ENCODE assay signal across 14 cellular contexts in the genomic region with DNA sequence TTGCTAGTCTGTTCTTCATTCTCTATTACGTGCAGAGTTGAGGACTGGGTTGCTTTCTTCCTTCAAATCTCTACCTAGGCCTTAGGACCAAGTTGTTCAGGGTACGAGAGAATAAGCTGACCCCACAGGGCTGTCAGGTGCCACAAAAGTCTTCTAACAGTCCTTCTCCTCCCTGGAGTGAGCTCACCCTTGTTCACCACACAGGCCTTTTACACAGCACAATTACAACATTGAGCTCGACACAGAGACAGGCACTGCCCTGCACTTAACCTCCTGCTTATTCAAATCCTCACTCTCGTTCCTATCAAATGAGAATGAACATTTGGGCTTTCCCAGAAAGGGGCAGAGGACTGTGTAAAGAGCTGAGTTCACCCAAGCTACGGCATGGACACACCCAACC. TPM values are rescaled to one million over a fixed set of nuclear protein-coding genes. Genes with fewer than 3 reads are reported as not detected.
DNase-seq lines count a peak whose midpoint lies in the region; ATAC-seq and TF ChIP-seq lines count a peak whose summit lies in the region.
"Had no signal": no experiment of that assay in that cellular context is flagged by ENCODE, and none has a peak within 500 bp of the region (broad histone marks: within the 10 kb centered on the region; RNA-seq: fewer than 3 reads in every experiment).

No MANE protein-coding gene starts in this region.

- TF ChIP-seq CTCF in mesothelial cell of epicardium (IDR thresholded peaks at IDR 0.05; ENCODE audit: unreplicated experiment): no peak

- H3K27ac ChIP-seq in caudate nucleus (ENCODE audit: low read depth, low read length): peak overlapping the region; percentile 82
- H3K27ac ChIP-seq: upper lobe of left lung had no signal

- DNase-seq in activated CD8-positive, alpha-beta memory T cell treated with anti-CD3 and anti-CD28 coated beads, Interleukin-2, amount 10 ng/mL, durations not matched to agents 7 days and 5 days: no peak
- no peak for DNase-seq in activated CD8-positive, alpha-beta memory T cell treated with anti-CD3 and anti-CD28 coated beads, Interleukin-2, amount 50 U/mL, for 4 hours
- peak in 3 of 61 donors; percentile 15 to 23 (median 23) for DNase-seq in caudate nucleus (lab: John Stamatoyannopoulos, UW)
- no peak for DNase-seq in mesothelial cell of epicardium (ENCODE audit: low spot score in 2 of 2, unreplicated experiment in 2 of 2)
- no peak for DNase-seq in HuH-7.5 (ENCODE audit: low spot score)
- DNase-seq in activated CD4-positive, alpha-beta T cell treated with anti-CD3 and anti-CD28 coated beads, Interleukin-2, amount 50 U/mL, for 1 hour: no peak
- DNase-seq: cortex of kidney, NCI-H345 had no signal

- H3K4me3 Mint-ChIP-seq in activated CD8-positive, alpha-beta memory T cell treated with anti-CD3 and anti-CD28 coated beads, Interleukin-2, amount 10 ng/mL, durations not matched to agents 7 days and 5 days: no peak overlapping the region
- no peak overlapping the region for H3K4me3 Mint-ChIP-seq in mesothelial cell of epicardium

- peaks cover 5% of the 10 kb centered on the region for H3K36me3 Mint-ChIP-seq in activated CD8-positive, alpha-beta memory T cell treated with anti-CD3 and anti-CD28 coated beads, Interleukin-2, amount 10 ng/mL, durations not matched to agents 7 days and 5 days
- no peaks in the 10 kb centered on the region for H3K36me3 Mint-ChIP-seq in mesothelial cell of epicardium

- H3K27me3 Mint-ChIP-seq in activated CD8-positive, alpha-beta memory T cell treated with anti-CD3 and anti-CD28 coated beads, Interleukin-2, amount 10 ng/mL, durations not matched to agents 7 days and 5 days: no peaks in the 10 kb centered on the region
- peaks cover 29% of the 10 kb centered on the region for H3K27me3 Mint-ChIP-seq in mesothelial cell of epicardium (ENCODE audit: low read depth)

- H3K27ac Mint-ChIP-seq in activated CD8-positive, alpha-beta memory T cell treated with anti-CD3 and anti-CD28 coated beads, Interleukin-2, amount 10 ng/mL, durations not matched to agents 7 days and 5 days: peak overlapping the region; percentile 38
- H3K27ac Mint-ChIP-seq in mesothelial cell of epicardium: peak overlapping the region; percentile 67

- H3K4me1 Mint-ChIP-seq in activated CD8-positive, alpha-beta memory T cell treated with anti-CD3 and anti-CD28 coated beads, Interleukin-2, amount 10 ng/mL, durations not matched to agents 7 days and 5 days: peaks cover 53% of the 10 kb centered on the region
- H3K4me1 Mint-ChIP-seq in mesothelial cell of epicardium: peaks cover 59% of the 10 kb centered on the region

- no peak for ATAC-seq in activated CD8-positive, alpha-beta memory T cell treated with anti-CD3 and anti-CD28 coated beads, Interleukin-2, amount 10 ng/mL, durations not matched to agents 7 days and 5 days
- ATAC-seq in HG02970 (IDR thresholded peaks at IDR 0.05; ENCODE audit: low FRiP score, unreplicated experiment) (no peak), GM21528 (IDR thresholded peaks at IDR 0.05; ENCODE audit: low FRiP score, unreplicated experiment) (no peak)

- H3K9me3 Mint-ChIP-seq in activated CD8-positive, alpha-beta memory T cell treated with anti-CD3 and anti-CD28 coated beads, Interleukin-2, amount 10 ng/mL, durations not matched to agents 7 days and 5 days (ENCODE audit: low read depth): no peaks in the 10 kb centered on the region
- no peaks in the 10 kb centered on the region for H3K9me3 Mint-ChIP-seq in mesothelial cell of epicardium

- CTCF ChIA-PET in activated CD8-positive, alpha-beta memory T cell treated with anti-CD3 and anti-CD28 coated beads, Interleukin-2, amount 10 ng/mL, durations not matched to agents 7 days and 5 days (lab: Charles Lee): interaction anchor here (1.4 to 2.3 kb wide), 2 partner anchors 17 to 143 kb away, joined by 4 to 6 read pairs; no protein-coding TSS in a partner anchor

RNA-seq across cellular contexts. Expression of a gene that starts 2.4 kb away (rescaled TPM):
- 10 to 100 TPM; 43.9 to 47.9 TPM for total RNA-seq in activated CD8-positive, alpha-beta memory T cell treated with anti-CD3 and anti-CD28 coated beads, Interleukin-2, amount 10 ng/mL, durations not matched to agents 7 days and 5 days
- total RNA-seq in mesothelial cell of epicardium: 12.8 to 14.3 TPM (median 13.8 TPM) in 3 replicates

RNA-seq across cellular contexts. Expression of a gene that starts 35.8 kb away (rescaled TPM):
- 1 to 10 TPM; 9.1 to 9.2 TPM for total RNA-seq in activated CD8-positive, alpha-beta memory T cell treated with anti-CD3 and anti-CD28 coated beads, Interleukin-2, amount 10 ng/mL, durations not matched to agents 7 days and 5 days
- 17.5 to 21.2 TPM (median 17.6 TPM) in 3 replicates for total RNA-seq in mesothelial cell of epicardium

RNA-seq across cellular contexts. Expression of a gene that starts 42.3 kb away (rescaled TPM):
- not detected for total RNA-seq in activated CD8-positive, alpha-beta memory T cell treated with anti-CD3 and anti-CD28 coated beads, Interleukin-2, amount 10 ng/mL, durations not matched to agents 7 days and 5 days
- not detected in 3 replicates for total RNA-seq in mesothelial cell of epicardium
- total RNA-seq: A673, RPMI7951, skeletal muscle tissue, upper lobe of left lung had no signal
